22 cellular contexts compared by ENCODE assay signal in the genomic region with DNA sequence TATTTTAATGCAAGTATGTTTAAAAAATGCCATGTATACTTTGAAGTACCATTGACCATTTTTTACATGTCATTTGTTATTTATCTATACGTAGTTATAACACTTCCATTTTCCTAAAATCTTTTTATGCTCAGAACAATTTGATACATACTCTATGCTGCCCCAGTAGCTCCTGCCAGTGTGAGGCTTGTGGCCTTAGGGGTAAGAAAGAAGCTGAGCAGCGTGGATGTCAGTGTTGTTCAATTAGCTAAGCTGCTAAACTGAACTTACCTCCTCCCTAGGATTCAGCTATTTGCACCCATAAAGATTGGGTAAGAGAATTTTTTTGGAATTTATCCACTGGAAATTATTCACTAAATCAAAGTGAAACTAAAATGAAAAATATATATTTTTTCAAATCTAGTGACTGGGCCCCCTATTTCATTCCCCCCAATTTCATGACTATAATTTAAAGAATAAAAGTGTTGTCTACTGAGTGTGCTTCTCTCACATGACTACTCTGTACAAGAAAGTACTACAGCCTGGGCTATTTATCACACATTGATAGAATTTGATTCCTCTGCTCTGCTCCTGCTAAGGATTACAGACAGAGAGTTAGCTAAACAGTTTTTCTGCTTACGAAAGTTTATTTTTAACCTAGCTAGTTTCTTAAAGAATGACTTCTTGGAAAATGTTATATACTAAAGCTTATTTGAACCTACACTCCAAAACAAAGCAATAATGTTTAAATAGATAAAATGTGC.
"Had no signal": no experiment of that assay in that cellular context is flagged by ENCODE, and none has a peak within 500 bp of the region (broad histone marks: within the 10 kb centered on the region; RNA-seq: fewer than 3 reads in every experiment).

No MANE protein-coding gene starts in this region.

- H3K4me3 ChIP-seq: colonic mucosa, gastroesophageal sphincter, heart left ventricle, lower lobe of right lung, sigmoid colon, spleen, testis had no signal

- H3K9me3 ChIP-seq: colonic mucosa, gastroesophageal sphincter, lower lobe of right lung, sigmoid colon, testis had no signal

- H3K36me3 ChIP-seq: colonic mucosa, gastroesophageal sphincter, heart left ventricle, lower lobe of right lung, sigmoid colon, spleen had no signal

- H3K27me3 ChIP-seq: colonic mucosa, gastroesophageal sphincter, heart left ventricle, sigmoid colon, spleen, testis had no signal

- H3K4me1 ChIP-seq: colonic mucosa, gastroesophageal sphincter, lower lobe of right lung, sigmoid colon, spleen, testis had no signal

- DNase-seq: activated CD4-positive, alpha-beta T cell treated with anti-CD3 and anti-CD28 coated beads, Interleukin-2, amount 10 ng/mL, durations not matched to agents 24 days and 14 days; activated CD8-positive, alpha-beta T cell treated with anti-CD3 and anti-CD28 coated beads for 36 hours; activated naive CD4-positive, alpha-beta T cell treated with Interleukin-2 at 50 U/mL for 16 hours; activated naive CD8-positive, alpha-beta T cell treated with anti-CD3 and anti-CD28 coated beads, Interleukin-2, amount 10 ng/mL, durations not matched to agents 7 days and 5 days; activated T-cell treated with anti-CD3 and anti-CD28 coated beads, Interleukin-2, amount 50 U/mL, for 1 hour; anterior cingulate cortex; colonic mucosa; erythroblast; heart left ventricle; left cardiac atrium; lower lobe of right lung; nucleus accumbens; posterior cingulate gyrus; sigmoid colon; spleen; stimulated activated CD4-positive, alpha-beta T cell treated with anti-CD3 and anti-CD28 coated beads, Interleukin-4, amount 100 ng/mL, for 4 hours; T-helper 1 cell; T-helper 9 cell; testis had no signal

- ATAC-seq: activated CD8-positive, alpha-beta T cell treated with anti-CD3 and anti-CD28 coated beads for 36 hours; activated T-helper 17 cell treated with anti-CD3 and anti-CD28 coated beads, Interleukin-2, amount 50 U/mL, for 72 hours; gastroesophageal sphincter; heart left ventricle; left cardiac atrium; lower lobe of right lung; stimulated activated memory B cell treated with anti-CD40 and anti-IgM and Interleukin-4, amounts not matched to agents 10 μg/mL and 1 μg/mL and 100 μg/mL, for 72 hours had no signal

- H3K27ac ChIP-seq: colonic mucosa, gastroesophageal sphincter, heart left ventricle, lower lobe of right lung, sigmoid colon, spleen, testis had no signal
